Comparison of ENCODE assay signal across 24 cellular contexts in genomic region chr2:112476434-112476833, GRCh38.
"Had no signal": no experiment of that assay in that cellular context is flagged by ENCODE, and none has a peak within 500 bp of the region (broad histone marks: within the 10 kb centered on the region; RNA-seq: fewer than 3 reads in every experiment).

No MANE protein-coding gene starts in this region.

- H3K4me1 ChIP-seq: colonic mucosa, foreskin keratinocyte had no signal

- H3K27me3 ChIP-seq: colonic mucosa, foreskin keratinocyte, gastrocnemius medialis, heart right ventricle, left lung had no signal

- FAIRE-seq: endometrium, islet of Langerhans, keratinocyte had no signal

- ATAC-seq: effector memory CD8-positive, alpha-beta T cell; esophagus mucosa; foreskin keratinocyte; gastrocnemius medialis; heart right ventricle; left cardiac atrium; left lung; left ventricle myocardium superior; lower lobe of right lung had no signal

- DNase-seq: cerebellar nuclear complex; colonic mucosa; cortex of kidney; effector CD8-positive, alpha-beta T cell; effector memory CD8-positive, alpha-beta T cell; endodermal cell; erythroblast; foreskin keratinocyte; gastrocnemius medialis; glutamatergic neuron; head of caudate nucleus; heart right ventricle; hippocampal formation; left cardiac atrium; left lung; left ventricle myocardium superior; lower lobe of right lung; mesendoderm; midbrain had no signal

- H3K9me3 ChIP-seq: colonic mucosa, gastrocnemius medialis, heart right ventricle, left lung, lower lobe of right lung had no signal

- H3K27ac ChIP-seq: colonic mucosa, epithelial cell of prostate, foreskin keratinocyte, gastrocnemius medialis, heart right ventricle, left lung, lower lobe of right lung had no signal

- H3K36me3 ChIP-seq: colonic mucosa, gastrocnemius medialis, heart right ventricle, left lung, lower lobe of right lung had no signal

- H3K4me3 ChIP-seq: colonic mucosa, gastrocnemius medialis, heart right ventricle, left lung, lower lobe of right lung had no signal
